In genomic region chr14:81436296-81437138, GRCh38 we compare ENCODE assay signal across 8 cellular contexts. TPM values are rescaled to one million over a fixed set of nuclear protein-coding genes. Genes with fewer than 3 reads are reported as not detected.
A peak's percentile ranks its signal among the peaks of the same experiment; 100 is the strongest.
DNase-seq lines count a peak whose midpoint lies in the region; ATAC-seq and TF ChIP-seq lines count a peak whose summit lies in the region.

No MANE protein-coding gene starts in this region.

- no peak for TF ChIP-seq CTCF in activated B cell treated with CpG ODN at 0.5 μM for 24 hours (IDR thresholded peaks at IDR 0.05)

- peaks cover 13% of the 10 kb centered on the region for H3K4me1 Mint-ChIP-seq in activated B cell treated with CpG ODN at 0.5 μM for 24 hours
- H3K4me1 Mint-ChIP-seq in dendritic cell treated with granulocyte-macrophage colony-stimulating factor and Interleukin-4, amounts not matched to agents 40 ng/mL and 50 ng/mL, for 4 days (ENCODE audit: low read depth), result peaks cover 37% of the 10 kb centered on the region

- peak; percentile 77 for ATAC-seq in HG02870 (IDR thresholded peaks at IDR 0.05; ENCODE audit: unreplicated experiment)
- ATAC-seq in activated B cell treated with CpG ODN at 0.5 μM for 24 hours (ENCODE audit: low read depth), result peak; percentile 66

- no peak overlapping the region for H3K27ac Mint-ChIP-seq in activated B cell treated with CpG ODN at 0.5 μM for 24 hours
- H3K27ac Mint-ChIP-seq in dendritic cell treated with granulocyte-macrophage colony-stimulating factor and Interleukin-4, amounts not matched to agents 40 ng/mL and 50 ng/mL, for 4 days, result no peak overlapping the region

- CTCF ChIA-PET in activated B cell treated with CpG ODN at 0.5 μM for 24 hours (lab: Charles Lee), result no interaction called here

- H3K9me3 Mint-ChIP-seq in activated B cell treated with CpG ODN at 0.5 μM for 24 hours, result no peaks in the 10 kb centered on the region
- no peaks in the 10 kb centered on the region for H3K9me3 Mint-ChIP-seq in dendritic cell treated with granulocyte-macrophage colony-stimulating factor and Interleukin-4, amounts not matched to agents 40 ng/mL and 50 ng/mL, for 4 days

- H3K27me3 Mint-ChIP-seq in activated B cell treated with CpG ODN at 0.5 μM for 24 hours, result peaks cover 60% of the 10 kb centered on the region
- peaks cover 91% of the 10 kb centered on the region for H3K27me3 Mint-ChIP-seq in dendritic cell treated with granulocyte-macrophage colony-stimulating factor and Interleukin-4, amounts not matched to agents 40 ng/mL and 50 ng/mL, for 4 days

- intact Hi-C loops in activated B cell treated with CpG ODN at 0.5 μM for 24 hours (cut with micrococcal nuclease), result no loop called here
- intact Hi-C loops in dendritic cell treated with granulocyte-macrophage colony-stimulating factor and Interleukin-4, amounts not matched to agents 40 ng/mL and 50 ng/mL, for 4 days (cut with micrococcal nuclease), result loop anchor here (2.0 to 10.0 kb wide), 3 partner anchors 14 to 52 kb away; partner anchors contain the start of gene STON2

- H3K4me3 Mint-ChIP-seq in activated B cell treated with CpG ODN at 0.5 μM for 24 hours, result peak overlapping the region; percentile 72
- peak overlapping the region; percentile 69 for H3K4me3 Mint-ChIP-seq in dendritic cell treated with granulocyte-macrophage colony-stimulating factor and Interleukin-4, amounts not matched to agents 40 ng/mL and 50 ng/mL, for 4 days

- DNase-seq in NCI-H1436 (lab: John Stamatoyannopoulos, UW), result peak; percentile 63
- DNase-seq in NCI-H1436 treated with DMSO at 0.1 percent for 48 hours (lab: John Stamatoyannopoulos, UW), result no peak
- DNase-seq in NCI-H1930 (lab: John Stamatoyannopoulos, UW), result peak; percentile 55 to 87
- peak; percentile 29 for DNase-seq in activated B cell treated with CpG ODN at 0.5 μM for 24 hours
- peak; percentile 79 for DNase-seq in kidney tubule cell (ENCODE audit: low spot score)
- peak; percentile 46 for DNase-seq in stimulated activated CD4-positive, alpha-beta T cell treated with anti-CD3 and anti-CD28 coated beads, Interleukin-12 subunit alpha, Interleukin-12 subunit beta, amount 100 ng/mL, for 4 hours

- POLR2A ChIA-PET in activated B cell treated with CpG ODN at 0.5 μM for 24 hours (lab: Charles Lee), result no interaction called here

- H3K36me3 Mint-ChIP-seq in activated B cell treated with CpG ODN at 0.5 μM for 24 hours (ENCODE audit: low read depth), result no peaks in the 10 kb centered on the region
- no peaks in the 10 kb centered on the region for H3K36me3 Mint-ChIP-seq in dendritic cell treated with granulocyte-macrophage colony-stimulating factor and Interleukin-4, amounts not matched to agents 40 ng/mL and 50 ng/mL, for 4 days (ENCODE audit: low read depth)

RNA-seq across cellular contexts. Expression of gene STON2, which starts 36.4 kb away (rescaled TPM):
- total RNA-seq in activated B cell treated with CpG ODN at 0.5 μM for 24 hours, result 0.51 TPM in 1 of 2 replicates, not detected in the other
